17 cellular contexts compared by ENCODE assay signal in genomic region chr21:26032263-26032662, GRCh38.
DNase-seq lines count a peak whose midpoint lies in the region; TF ChIP-seq lines count a peak whose summit lies in the region.
"Had no signal": no experiment of that assay in that cellular context is flagged by ENCODE, and none has a peak within 500 bp of the region (broad histone marks: within the 10 kb centered on the region; RNA-seq: fewer than 3 reads in every experiment).

No MANE protein-coding gene starts in this region.

- no peak overlapping the region for H3K56ac ChIP-seq in H9 (ENCODE audit: insufficient read length, low read depth, low read length)

- H4K8ac ChIP-seq in H9 (replicated peaks; ENCODE audit: insufficient read length, low read depth, low read length): no peak overlapping the region

- H2BK20ac ChIP-seq in H9 (ENCODE audit: low read depth, low read length, poor library complexity, severe bottlenecking): no peak overlapping the region

- H3K4me1 ChIP-seq in H9 (ENCODE audit: insufficient read depth, low read length): no peaks in the 10 kb centered on the region
- H3K4me1 ChIP-seq in OCI-LY7 (ENCODE audit: insufficient read depth, low read length, poor library complexity, severe bottlenecking): no peaks in the 10 kb centered on the region
- H3K4me1 ChIP-seq: SJCRH30, suprapubic skin had no signal

- no peak overlapping the region for H3K27ac Mint-ChIP-seq in H9
- H3K27ac Mint-ChIP-seq: activated T-helper 1 cell treated with anti-CD3 and anti-CD28 coated beads, Interleukin-12 subunit alpha, Interleukin-12 subunit beta, Interleukin-2, Interleukin-4 antibody, amounts not matched to agents 30 ng/mL and 10 ng/mL and 1 ng/mL, durations not matched to agents 14 hours and 24 hours and 36 hours had no signal

- no peak overlapping the region for H3K14ac ChIP-seq in H9 (ENCODE audit: insufficient read depth, low read length)

- H2AFZ ChIP-seq in H9 (ENCODE audit: low read length) (no peak overlapping the region), OCI-LY7 (ENCODE audit: low read length) (no peak overlapping the region)

- TF ChIP-seq CTCF in H9 (conservative IDR thresholded peaks at IDR 0.05) (peak; percentile 42; the same call in 2 of the 3 replicates), OCI-LY7 (conservative IDR thresholded peaks at IDR 0.05; ENCODE audit: low read length) (peak; percentile 56), fibroblast of mammary gland (conservative IDR thresholded peaks at IDR 0.05; ENCODE audit: control insufficient read depth, insufficient read depth, low read depth, low read length) (peak; percentile 9)

- no peaks in the 10 kb centered on the region for H4K20me1 ChIP-seq in H9 (ENCODE audit: control insufficient read depth, insufficient read depth, insufficient read length)
- H4K20me1 ChIP-seq in OCI-LY7 (ENCODE audit: insufficient read depth, low read length): no peaks in the 10 kb centered on the region

- no peak overlapping the region for H3K4me3 Mint-ChIP-seq in H9
- H3K4me3 Mint-ChIP-seq: activated T-helper 1 cell treated with anti-CD3 and anti-CD28 coated beads, Interleukin-12 subunit alpha, Interleukin-12 subunit beta, Interleukin-2, Interleukin-4 antibody, amounts not matched to agents 30 ng/mL and 10 ng/mL and 1 ng/mL, durations not matched to agents 14 hours and 24 hours and 36 hours; nephron progenitor cell had no signal

- no peak overlapping the region for H4K5ac ChIP-seq in H9 (ENCODE audit: insufficient read length, low read depth, low read length)

- CTCF ChIA-PET in OCI-LY7 (lab: Charles Lee; ENCODE audit: unreplicated experiment): no interaction called here

- no peaks in the 10 kb centered on the region for H3K27me3 ChIP-seq in H9 (ENCODE audit: insufficient read depth, low read length)
- H3K27me3 ChIP-seq: SJCRH30, suprapubic skin had no signal

- H3K4me1 Mint-ChIP-seq in H9: peaks cover 17 to 19% of the 10 kb centered on the region in 2 experiments

- H3K27me3 Mint-ChIP-seq in H9 (ENCODE audit: low read depth): no peaks in the 10 kb centered on the region

- H2BK15ac ChIP-seq in H9 (ENCODE audit: low read depth, low read length): no peak overlapping the region

- no peak overlapping the region for H2BK120ac ChIP-seq in H9 (ENCODE audit: low read depth, low read length, poor library complexity, severe bottlenecking)

- H3K4me3 ChIP-seq in OCI-LY7 (ENCODE audit: low read depth, low read length, poor library complexity, severe bottlenecking) (no peak overlapping the region), fibroblast of mammary gland (ENCODE audit: control insufficient read depth, low read depth, low read length) (no peak overlapping the region)
- H3K4me3 ChIP-seq: SJCRH30, suprapubic skin had no signal

- peaks cover 4% of the 10 kb centered on the region for H3K79me1 ChIP-seq in H9 (ENCODE audit: insufficient read depth, low read depth, low read length, poor library complexity, severe bottlenecking)

- in situ Hi-C loops in KBM-7 (cut with MboI; ENCODE audit: low pct_unique_long_range_greater_than_20kb, low sequenced_read_pairs): no loop called here

- POLR2A ChIA-PET in OCI-LY7 (lab: Charles Lee): interaction anchor here (0.8 kb wide), 1 partner anchor 12 kb away, joined by 3 read pairs; no protein-coding TSS in a partner anchor

- H3K36me3 Mint-ChIP-seq in H9 (ENCODE audit: insufficient read depth in 1 of 3, low read depth in 3 of 3): peaks cover 27 to 37% (median 32%) of the 10 kb centered on the region in 3 experiments

- H3K23ac ChIP-seq in H9 (ENCODE audit: insufficient read length, low read depth, low read length): no peak overlapping the region

- H3K18ac ChIP-seq in H9 (ENCODE audit: insufficient read length, low read depth, low read length): no peak overlapping the region

- H3K9me2 ChIP-seq in OCI-LY7 (ENCODE audit: insufficient read depth, low read length): no peaks in the 10 kb centered on the region

- no peak overlapping the region for H2BK12ac ChIP-seq in H9 (ENCODE audit: insufficient read length, low read depth, low read length)

- H3K4me2 ChIP-seq in H9 (ENCODE audit: insufficient read depth, insufficient read length, low read length) (no peak overlapping the region), OCI-LY7 (ENCODE audit: low read length) (no peak overlapping the region)

- H2AK5ac ChIP-seq in H9 (ENCODE audit: insufficient read length, low read length): no peak overlapping the region

- H3K9me3 ChIP-seq in H9 (ENCODE audit: control insufficient read depth, low read depth, low read length) (no peaks in the 10 kb centered on the region), OCI-LY7 (ENCODE audit: low read length) (no peaks in the 10 kb centered on the region)
- H3K9me3 ChIP-seq: SJCRH30, suprapubic skin had no signal

- no peaks in the 10 kb centered on the region for H3K23me2 ChIP-seq in H9 (ENCODE audit: insufficient read length, low read depth, low read length, poor library complexity, severe bottlenecking)

- DNase-seq in COLO668 (lab: John Stamatoyannopoulos, UW; ENCODE audit: unreplicated experiment): peak; percentile 8
- no peak for DNase-seq in H9
- DNase-seq in OCI-LY7 (ENCODE audit: low spot score): peak; percentile 3
- DNase-seq in fibroblast of mammary gland (ENCODE audit: low read depth): peak; percentile 20
- no peak for DNase-seq in DMS153 (lab: John Stamatoyannopoulos, UW)
- DNase-seq in DMS153 treated with DMSO at 0.1 percent for 48 hours (lab: John Stamatoyannopoulos, UW; ENCODE audit: unreplicated experiment): no peak
- DNase-seq in CD1c-positive myeloid dendritic cell (ENCODE audit: extremely low spot score): no peak
- no peak for DNase-seq in KBM-7
- DNase-seq: activated CD4-positive, alpha-beta T cell treated with anti-CD3 and anti-CD28 coated beads, Interleukin-2, amount 50 U/mL, for 4 hours; amygdala; DMS53; NCI-H1105 treated with DMSO at 0.1 percent for 48 hours; nephron progenitor cell; SJCRH30; stimulated activated CD4-positive, alpha-beta T cell treated with anti-CD3 and anti-CD28 coated beads, Interleukin-1b, Interleukin-23, amount 100 ng/mL, for 48 hours had no signal

- no peak overlapping the region for H3K9ac ChIP-seq in H9 (ENCODE audit: extremely low read depth, insufficient read length, low read length)

- no peak overlapping the region for H4K91ac ChIP-seq in H9 (ENCODE audit: insufficient read length, low read depth, low read length)

- no peak overlapping the region for H3K27ac ChIP-seq in H9 (ENCODE audit: insufficient read length, low read depth, low read length)
- H3K27ac ChIP-seq in OCI-LY7 (ENCODE audit: low read depth, low read length, poor library complexity, severe bottlenecking): no peak overlapping the region
- H3K27ac ChIP-seq: SJCRH30, suprapubic skin had no signal

- no peak overlapping the region for H3K4ac ChIP-seq in H9 (ENCODE audit: low read depth, low read length)

- no CpG with 5 or more reads among the region's 2 CpGs for WGBS in H9 (ENCODE audit: extremely low coverage, insufficient read length, low lambda C conversion rate)

- intact Hi-C loops in OCI-LY7 (cut with micrococcal nuclease; ENCODE audit: unreplicated experiment): no loop called here

- no TSS peak for BruUV-seq in OCI-LY7 (replicated peaks; lab: Mats Ljungman, UMichigan)

- H2BK5ac ChIP-seq in H9 (ENCODE audit: insufficient read length, low read length): no peak overlapping the region

- no peaks in the 10 kb centered on the region for H3K36me3 ChIP-seq in OCI-LY7 (ENCODE audit: insufficient read depth, low read length)

- peaks cover 28% of the 10 kb centered on the region; the same call in 1 of the 2 replicates for H3K79me2 ChIP-seq in H9 (ENCODE audit: insufficient read depth, low read length)
- H3K79me2 ChIP-seq in OCI-LY7 (ENCODE audit: insufficient read depth, low read depth, low read length): no peaks in the 10 kb centered on the region

- peaks cover 0 to 2% of the 10 kb centered on the region in 2 experiments; a peak in 1 of 5 replicates for H3K9me3 Mint-ChIP-seq in H9
- H3K9me3 Mint-ChIP-seq: activated T-helper 1 cell treated with anti-CD3 and anti-CD28 coated beads, Interleukin-12 subunit alpha, Interleukin-12 subunit beta, Interleukin-2, Interleukin-4 antibody, amounts not matched to agents 30 ng/mL and 10 ng/mL and 1 ng/mL, durations not matched to agents 14 hours and 24 hours and 36 hours; nephron progenitor cell had no signal

- H3T11ph ChIP-seq in H9 (ENCODE audit: low read length): no peak overlapping the region

Comparison
In these comparisons a context has a peak if more than half of its experiments do, and no peak if none do; other contexts are left out.
1. DNase-seq: peak in COLO668 (single experiment), OCI-LY7 (single experiment) and fibroblast of mammary gland (single experiment); none in H9 (single experiment), DMS153 (single experiment), DMS153 treated with DMSO at 0.1 percent for 48 hours (single experiment), CD1c-positive myeloid dendritic cell (single experiment) and KBM-7 (single experiment).
2. Peak in every context shown above with its lines, with median percentiles within 50 percentile points of each other: CTCF ChIP-seq.